ENCODE assay signal across 18 cellular contexts in the genomic region with DNA sequence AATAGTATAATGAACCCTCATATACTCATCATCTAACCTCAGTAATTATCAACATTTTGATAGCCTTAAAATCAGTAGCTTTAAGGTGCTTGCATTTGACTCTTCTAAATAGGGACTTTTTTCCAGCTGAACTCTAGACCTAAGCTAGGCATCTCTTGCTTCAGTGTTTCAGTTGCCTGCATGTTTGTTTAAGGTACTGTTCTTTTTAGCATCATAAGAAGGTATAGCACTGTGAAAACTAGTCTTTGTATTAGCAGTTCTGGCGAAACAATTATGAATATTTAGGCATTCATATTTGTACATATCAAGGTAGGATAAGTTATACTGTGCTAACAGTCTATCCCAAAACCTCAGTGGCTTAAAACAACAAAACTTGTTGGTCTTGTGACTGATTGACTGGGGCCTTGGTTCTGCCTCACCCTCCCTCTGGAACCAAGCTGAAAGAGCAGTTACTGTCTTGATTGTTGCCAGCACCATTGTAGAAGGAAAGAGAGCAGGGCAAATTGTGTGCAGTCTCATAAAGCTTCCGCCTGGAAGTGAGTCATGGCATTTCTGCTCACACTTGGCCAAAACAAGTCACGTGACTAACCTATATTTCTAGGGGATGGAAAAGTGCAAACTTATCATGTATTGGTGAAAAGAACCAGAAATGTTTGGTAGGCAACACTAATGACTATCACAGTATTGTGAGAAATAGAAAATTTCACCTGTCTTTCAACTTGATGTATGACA. TPM values are rescaled to one million over a fixed set of nuclear protein-coding genes. Genes with fewer than 3 reads are reported as not detected.
A peak's percentile ranks its signal among the peaks of the same experiment; 100 is the strongest.
DNase-seq lines count a peak whose midpoint lies in the region; ATAC-seq and TF ChIP-seq lines count a peak whose summit lies in the region.
"Had no signal": no experiment of that assay in that cellular context is flagged by ENCODE, and none has a peak within 500 bp of the region (broad histone marks: within the 10 kb centered on the region; RNA-seq: fewer than 3 reads in every experiment).

No MANE protein-coding gene starts in this region.

- POLR2A ChIA-PET in activated CD4-positive, alpha-beta memory T cell treated with anti-CD3 and anti-CD28 coated beads for 36 hours (lab: Charles Lee), result interaction anchor here (0.6 kb wide), 1 partner anchor 116 kb away, joined by 3 read pairs; no protein-coding TSS in a partner anchor
- POLR2A ChIA-PET in activated CD4-positive, alpha-beta memory T cell treated with anti-CD3 and anti-CD28 coated beads, Interleukin-2, amount 10 ng/mL, durations not matched to agents 7 days and 5 days (lab: Charles Lee), result interaction anchor here (0.9 kb wide), 2 partner anchors 10 to 24 kb away, joined by 3 read pairs; a partner anchor contains a TSS
- POLR2A ChIA-PET in CD4-positive, alpha-beta T cell (lab: Charles Lee), result no interaction called here

- DNase-seq in activated CD4-positive, alpha-beta memory T cell treated with anti-CD3 and anti-CD28 coated beads for 36 hours, result peak; percentile 24
- no peak for DNase-seq in activated CD4-positive, alpha-beta memory T cell treated with anti-CD3 and anti-CD28 coated beads, Interleukin-2, amount 10 ng/mL, durations not matched to agents 7 days and 5 days
- peak; percentile 52 for DNase-seq in NB4 (ENCODE audit: low read depth)
- DNase-seq in effector memory CD8-positive, alpha-beta T cell, result no peak
- no peak for DNase-seq in osteoblast (ENCODE audit: insufficient read length, low spot score, missing footprints)
- DNase-seq in NCI-H128 (lab: John Stamatoyannopoulos, UW; ENCODE audit: unreplicated experiment), result no peak
- no peak for DNase-seq in CD4-positive, alpha-beta T cell
- DNase-seq in T-helper 2 cell treated with Interferon-gamma antibody and Interleukin-4, amounts not matched to agents 5 μg/mL and 100 μg/mL, for 36 hours (ENCODE audit: low spot score), result no peak
- DNase-seq: ACHN; activated CD8-positive, alpha-beta memory T cell treated with anti-CD3 and anti-CD28 coated beads for 24 hours; COR-L47; esophagus squamous epithelium; mesenchymal stem cell; NCI-H1930; NCI-H69; nucleus accumbens had no signal

- TF ChIP-seq CTCF in NB4 (IDR thresholded peaks at IDR 0.05; ENCODE audit: low read depth, low read length) (no peak), osteoblast (IDR thresholded peaks at IDR 0.05; ENCODE audit: extremely low read depth, low read depth, low read length) (no peak)
- no peak for TF ChIP-seq CTCF in CD4-positive, alpha-beta T cell (IDR thresholded peaks at IDR 0.05)

- no peaks in the 10 kb centered on the region for H3K27me3 ChIP-seq in osteoblast (ENCODE audit: insufficient read depth, low read length)
- H3K27me3 ChIP-seq in CD4-positive, alpha-beta T cell (ENCODE audit: control insufficient read depth, insufficient read depth, low read length), result no peaks in the 10 kb centered on the region
- H3K27me3 ChIP-seq: esophagus squamous epithelium had no signal

- no peak for TF ChIP-seq POLR2A in NB4 (IDR thresholded peaks at IDR 0.05; ENCODE audit: extremely low read depth, insufficient read length)

- peaks cover 24% of the 10 kb centered on the region for H3K4me1 Mint-ChIP-seq in activated CD4-positive, alpha-beta memory T cell treated with anti-CD3 and anti-CD28 coated beads for 36 hours (ENCODE audit: low read depth)
- peaks cover 16% of the 10 kb centered on the region for H3K4me1 Mint-ChIP-seq in activated CD4-positive, alpha-beta memory T cell treated with anti-CD3 and anti-CD28 coated beads, Interleukin-2, amount 10 ng/mL, durations not matched to agents 7 days and 5 days
- H3K4me1 Mint-ChIP-seq in effector memory CD8-positive, alpha-beta T cell (ENCODE audit: low read depth in 2 of 2), result peaks cover 27 to 55% of the 10 kb centered on the region in 2 donors
- peaks cover 31% of the 10 kb centered on the region for H3K4me1 Mint-ChIP-seq in CD4-positive, alpha-beta T cell (ENCODE audit: low read depth)
- peaks cover 7% of the 10 kb centered on the region for H3K4me1 Mint-ChIP-seq in T-helper 2 cell treated with Interferon-gamma antibody and Interleukin-4, amounts not matched to agents 5 μg/mL and 100 μg/mL, for 36 hours (ENCODE audit: low read depth)

- no peaks in the 10 kb centered on the region for H3K27me3 Mint-ChIP-seq in activated CD4-positive, alpha-beta memory T cell treated with anti-CD3 and anti-CD28 coated beads for 36 hours
- H3K27me3 Mint-ChIP-seq in activated CD4-positive, alpha-beta memory T cell treated with anti-CD3 and anti-CD28 coated beads, Interleukin-2, amount 10 ng/mL, durations not matched to agents 7 days and 5 days, result no peaks in the 10 kb centered on the region
- H3K27me3 Mint-ChIP-seq in effector memory CD8-positive, alpha-beta T cell, result no peaks in the 10 kb centered on the region
- no peaks in the 10 kb centered on the region for H3K27me3 Mint-ChIP-seq in CD4-positive, alpha-beta T cell
- no peaks in the 10 kb centered on the region for H3K27me3 Mint-ChIP-seq in T-helper 2 cell treated with Interferon-gamma antibody and Interleukin-4, amounts not matched to agents 5 μg/mL and 100 μg/mL, for 36 hours (ENCODE audit: low read depth)
- H3K27me3 Mint-ChIP-seq: activated naive CD4-positive, alpha-beta T cell treated with anti-CD3 and anti-CD28 coated beads, Interleukin-2, amount 50 U/mL, for 24 hours had no signal

- H3K9me3 ChIP-seq in osteoblast (ENCODE audit: low read depth, low read length), result no peaks in the 10 kb centered on the region
- H3K9me3 ChIP-seq in CD4-positive, alpha-beta T cell (ENCODE audit: control insufficient read depth, low read length), result peaks cover 27% of the 10 kb centered on the region

- H2AFZ ChIP-seq in osteoblast (ENCODE audit: low read length), result no peak overlapping the region

- H3K4me3 ChIP-seq in NB4 (ENCODE audit: low read depth, low read length) (no peak overlapping the region), osteoblast (ENCODE audit: insufficient read depth, low read length) (no peak overlapping the region)
- H3K4me3 ChIP-seq: esophagus squamous epithelium, skin epidermis had no signal

- peaks cover 32% of the 10 kb centered on the region for H3K9me3 Mint-ChIP-seq in activated CD4-positive, alpha-beta memory T cell treated with anti-CD3 and anti-CD28 coated beads for 36 hours
- H3K9me3 Mint-ChIP-seq in activated CD4-positive, alpha-beta memory T cell treated with anti-CD3 and anti-CD28 coated beads, Interleukin-2, amount 10 ng/mL, durations not matched to agents 7 days and 5 days, result peaks cover 15% of the 10 kb centered on the region
- H3K9me3 Mint-ChIP-seq in effector memory CD8-positive, alpha-beta T cell, result peaks cover 4 to 20% of the 10 kb centered on the region in 2 donors
- peaks cover under 1% of the 10 kb centered on the region for H3K9me3 Mint-ChIP-seq in CD4-positive, alpha-beta T cell
- peaks cover 34% of the 10 kb centered on the region for H3K9me3 Mint-ChIP-seq in T-helper 2 cell treated with Interferon-gamma antibody and Interleukin-4, amounts not matched to agents 5 μg/mL and 100 μg/mL, for 36 hours

- peak; percentile 54 for ATAC-seq in effector memory CD8-positive, alpha-beta T cell (replicated peaks)
- ATAC-seq in CD4-positive, alpha-beta T cell (ENCODE audit: poor library complexity), result no peak

- intact Hi-C loops in activated CD4-positive, alpha-beta memory T cell treated with anti-CD3 and anti-CD28 coated beads for 36 hours (cut with micrococcal nuclease), result loop anchor here (1.0 kb wide), 1 partner anchor 11 kb away; no protein-coding TSS in a partner anchor
- intact Hi-C loops in CD4-positive, alpha-beta T cell (cut with DNase I, micrococcal nuclease), result no loop called here

- peaks cover 20% of the 10 kb centered on the region for H3K4me1 ChIP-seq in osteoblast (ENCODE audit: insufficient read depth, low read length)

- peak overlapping the region; percentile 5 for H3K27ac ChIP-seq in osteoblast (ENCODE audit: low read depth, low read length)
- no peak overlapping the region for H3K27ac ChIP-seq in CD4-positive, alpha-beta T cell (ENCODE audit: low read depth, low read length)
- H3K27ac ChIP-seq: esophagus squamous epithelium, skin epidermis had no signal

- peaks cover 100% of the 10 kb centered on the region for H3K79me2 ChIP-seq in osteoblast (ENCODE audit: insufficient read depth, low read length)

- peak overlapping the region; percentile 40 for H3K27ac Mint-ChIP-seq in activated CD4-positive, alpha-beta memory T cell treated with anti-CD3 and anti-CD28 coated beads for 36 hours
- no peak overlapping the region for H3K27ac Mint-ChIP-seq in activated CD4-positive, alpha-beta memory T cell treated with anti-CD3 and anti-CD28 coated beads, Interleukin-2, amount 10 ng/mL, durations not matched to agents 7 days and 5 days
- H3K27ac Mint-ChIP-seq in effector memory CD8-positive, alpha-beta T cell, result no peak overlapping the region
- no peak overlapping the region for H3K27ac Mint-ChIP-seq in CD4-positive, alpha-beta T cell
- H3K27ac Mint-ChIP-seq in T-helper 2 cell treated with Interferon-gamma antibody and Interleukin-4, amounts not matched to agents 5 μg/mL and 100 μg/mL, for 36 hours, result no peak overlapping the region
- H3K27ac Mint-ChIP-seq: activated naive CD4-positive, alpha-beta T cell treated with anti-CD3 and anti-CD28 coated beads, Interleukin-2, amount 50 U/mL, for 24 hours had no signal

- peaks cover 19% of the 10 kb centered on the region for H3K36me3 Mint-ChIP-seq in activated CD4-positive, alpha-beta memory T cell treated with anti-CD3 and anti-CD28 coated beads for 36 hours
- H3K36me3 Mint-ChIP-seq in activated CD4-positive, alpha-beta memory T cell treated with anti-CD3 and anti-CD28 coated beads, Interleukin-2, amount 10 ng/mL, durations not matched to agents 7 days and 5 days (ENCODE audit: low read depth), result peaks cover 32% of the 10 kb centered on the region
- peaks cover 3% of the 10 kb centered on the region for H3K36me3 Mint-ChIP-seq in effector memory CD8-positive, alpha-beta T cell (ENCODE audit: insufficient read depth)
- peaks cover 34% of the 10 kb centered on the region for H3K36me3 Mint-ChIP-seq in CD4-positive, alpha-beta T cell (ENCODE audit: low read depth)
- H3K36me3 Mint-ChIP-seq in T-helper 2 cell treated with Interferon-gamma antibody and Interleukin-4, amounts not matched to agents 5 μg/mL and 100 μg/mL, for 36 hours (ENCODE audit: low read depth), result peaks cover 23% of the 10 kb centered on the region

- H3K4me3 Mint-ChIP-seq in activated CD4-positive, alpha-beta memory T cell treated with anti-CD3 and anti-CD28 coated beads for 36 hours, result no peak overlapping the region
- no peak overlapping the region for H3K4me3 Mint-ChIP-seq in activated CD4-positive, alpha-beta memory T cell treated with anti-CD3 and anti-CD28 coated beads, Interleukin-2, amount 10 ng/mL, durations not matched to agents 7 days and 5 days
- H3K4me3 Mint-ChIP-seq in effector memory CD8-positive, alpha-beta T cell, result no peak overlapping the region
- H3K4me3 Mint-ChIP-seq in CD4-positive, alpha-beta T cell, result no peak overlapping the region
- H3K4me3 Mint-ChIP-seq in T-helper 2 cell treated with Interferon-gamma antibody and Interleukin-4, amounts not matched to agents 5 μg/mL and 100 μg/mL, for 36 hours, result no peak overlapping the region
- H3K4me3 Mint-ChIP-seq: activated naive CD4-positive, alpha-beta T cell treated with anti-CD3 and anti-CD28 coated beads, Interleukin-2, amount 50 U/mL, for 24 hours had no signal

- no peaks in the 10 kb centered on the region for H3K36me3 ChIP-seq in osteoblast (ENCODE audit: insufficient read depth, low read length)
- H3K36me3 ChIP-seq: esophagus squamous epithelium had no signal

- no peak overlapping the region for H3K4me2 ChIP-seq in osteoblast (ENCODE audit: insufficient read depth, low read length)

- H4K20me1 ChIP-seq in osteoblast (ENCODE audit: insufficient read depth, low read length), result peaks cover 88% of the 10 kb centered on the region

- CTCF ChIA-PET in activated CD4-positive, alpha-beta memory T cell treated with anti-CD3 and anti-CD28 coated beads for 36 hours (lab: Charles Lee), result interaction anchor here (1.0 to 1.3 kb wide), 2 partner anchors 10 to 17 kb away, joined by 3 read pairs; no protein-coding TSS in a partner anchor
- CTCF ChIA-PET in activated CD4-positive, alpha-beta memory T cell treated with anti-CD3 and anti-CD28 coated beads, Interleukin-2, amount 10 ng/mL, durations not matched to agents 7 days and 5 days (lab: Charles Lee), result no interaction called here
- CTCF ChIA-PET in CD4-positive, alpha-beta T cell (lab: Charles Lee), result interaction anchor here (0.6 kb wide), 1 partner anchor 738 kb away, joined by 3 read pairs; no protein-coding TSS in a partner anchor

RNA-seq across cellular contexts. Expression of a gene that starts 24.3 kb away (rescaled TPM):
- total RNA-seq in activated CD4-positive, alpha-beta memory T cell treated with anti-CD3 and anti-CD28 coated beads for 36 hours, result 10 to 100 TPM; 37.2 to 38.2 TPM
- 10 to 100 TPM; 44.0 to 47.3 TPM for total RNA-seq in activated CD4-positive, alpha-beta memory T cell treated with anti-CD3 and anti-CD28 coated beads, Interleukin-2, amount 10 ng/mL, durations not matched to agents 7 days and 5 days
- total RNA-seq in osteoblast, result 775 and 796 TPM in 2 replicates
- total RNA-seq in CD4-positive, alpha-beta T cell, result 10 to 100 TPM; 16.1 to 17.9 TPM

Comparison
In these comparisons a context has a peak if more than half of its experiments do, and no peak if none do; other contexts are left out.
1. DNase-seq: peak in activated CD4-positive, alpha-beta memory T cell treated with anti-CD3 and anti-CD28 coated beads for 36 hours (single experiment) and NB4 (single experiment); none in activated CD4-positive, alpha-beta memory T cell treated with anti-CD3 and anti-CD28 coated beads, Interleukin-2, amount 10 ng/mL, durations not matched to agents 7 days and 5 days (single experiment), effector memory CD8-positive, alpha-beta T cell (0 of 3), osteoblast (single experiment), NCI-H128 (single experiment), CD4-positive, alpha-beta T cell (0 of 10) and T-helper 2 cell treated with Interferon-gamma antibody and Interleukin-4, amounts not matched to agents 5 μg/mL and 100 μg/mL, for 36 hours (single experiment).
2. RNA of a gene that starts 24.3 kb away (total RNA-seq): 775 to 796 TPM in osteoblast; 44.0 to 47.3 TPM in activated CD4-positive, alpha-beta memory T cell treated with anti-CD3 and anti-CD28 coated beads, Interleukin-2, amount 10 ng/mL, durations not matched to agents 7 days and 5 days, 37.2 to 38.2 TPM in activated CD4-positive, alpha-beta memory T cell treated with anti-CD3 and anti-CD28 coated beads for 36 hours and 16.1 to 17.9 TPM in CD4-positive, alpha-beta T cell; every median in the first group is over 10 times any median in the second.